ENCODE assay signal across 2 cellular contexts in the genomic region with DNA sequence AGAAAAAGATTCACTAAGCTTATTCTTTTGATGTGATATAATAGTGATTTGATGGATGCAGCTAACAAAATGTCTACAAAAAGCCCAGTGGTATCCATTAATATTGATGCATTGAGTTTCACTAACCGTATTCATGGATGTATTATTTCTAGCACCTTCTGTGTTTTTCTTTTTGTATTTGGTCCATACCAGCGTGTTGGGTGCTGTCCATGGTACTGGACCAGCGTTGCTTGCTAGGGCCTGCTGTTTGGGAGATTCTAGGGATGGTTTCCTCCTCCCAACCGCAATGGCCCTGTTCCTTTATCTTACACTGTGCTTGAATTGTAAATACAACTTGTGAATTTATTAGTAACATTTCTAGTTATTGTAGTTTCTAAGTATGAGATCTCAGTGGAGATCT.
TF ChIP-seq lines count a peak whose summit lies in the region.

No MANE protein-coding gene starts in this region.

TF ChIP-seq in GM23338, 12 proteins besides CTCF, POLR2A, EP300 and RAD21:
- TF ChIP-seq CREB1 (CRISPR knock-in tag; IDR thresholded peaks at IDR 0.05; ENCODE audit: low read depth): no peak
- TF ChIP-seq, protein P1, sequence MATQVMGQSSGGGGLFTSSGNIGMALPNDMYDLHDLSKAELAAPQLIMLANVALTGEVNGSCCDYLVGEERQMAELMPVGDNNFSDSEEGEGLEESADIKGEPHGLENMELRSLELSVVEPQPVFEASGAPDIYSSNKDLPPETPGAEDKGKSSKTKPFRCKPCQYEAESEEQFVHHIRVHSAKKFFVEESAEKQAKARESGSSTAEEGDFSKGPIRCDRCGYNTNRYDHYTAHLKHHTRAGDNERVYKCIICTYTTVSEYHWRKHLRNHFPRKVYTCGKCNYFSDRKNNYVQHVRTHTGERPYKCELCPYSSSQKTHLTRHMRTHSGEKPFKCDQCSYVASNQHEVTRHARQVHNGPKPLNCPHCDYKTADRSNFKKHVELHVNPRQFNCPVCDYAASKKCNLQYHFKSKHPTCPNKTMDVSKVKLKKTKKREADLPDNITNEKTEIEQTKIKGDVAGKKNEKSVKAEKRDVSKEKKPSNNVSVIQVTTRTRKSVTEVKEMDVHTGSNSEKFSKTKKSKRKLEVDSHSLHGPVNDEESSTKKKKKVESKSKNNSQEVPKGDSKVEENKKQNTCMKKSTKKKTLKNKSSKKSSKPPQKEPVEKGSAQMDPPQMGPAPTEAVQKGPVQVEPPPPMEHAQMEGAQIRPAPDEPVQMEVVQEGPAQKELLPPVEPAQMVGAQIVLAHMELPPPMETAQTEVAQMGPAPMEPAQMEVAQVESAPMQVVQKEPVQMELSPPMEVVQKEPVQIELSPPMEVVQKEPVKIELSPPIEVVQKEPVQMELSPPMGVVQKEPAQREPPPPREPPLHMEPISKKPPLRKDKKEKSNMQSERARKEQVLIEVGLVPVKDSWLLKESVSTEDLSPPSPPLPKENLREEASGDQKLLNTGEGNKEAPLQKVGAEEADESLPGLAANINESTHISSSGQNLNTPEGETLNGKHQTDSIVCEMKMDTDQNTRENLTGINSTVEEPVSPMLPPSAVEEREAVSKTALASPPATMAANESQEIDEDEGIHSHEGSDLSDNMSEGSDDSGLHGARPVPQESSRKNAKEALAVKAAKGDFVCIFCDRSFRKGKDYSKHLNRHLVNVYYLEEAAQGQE (IDR thresholded peaks at IDR 0.05; ENCODE audit: unreplicated experiment): peak; percentile 96
- no peak for TF ChIP-seq JUNB (IDR thresholded peaks at IDR 0.05; ENCODE audit: unreplicated experiment)
- TF ChIP-seq STAT1 (IDR thresholded peaks at IDR 0.05; ENCODE audit: unreplicated experiment): no peak

TF ChIP-seq in H1, 55 proteins besides CTCF, POLR2A, EP300 and RAD21:
- TF ChIP-seq HDAC6 (IDR thresholded peaks at IDR 0.05; ENCODE audit: low read depth, low read length) (no peak), SIN3A (conservative IDR thresholded peaks at IDR 0.05 in 1 of 2, IDR thresholded peaks at IDR 0.05 in 1 of 2; ENCODE audit: low read depth in 1 of 2, low read length in 2 of 2) (peak in 1 of 2 experiments; percentile 56; a peak in 1 of 4 replicates)
- TF ChIP-seq, protein P2, sequence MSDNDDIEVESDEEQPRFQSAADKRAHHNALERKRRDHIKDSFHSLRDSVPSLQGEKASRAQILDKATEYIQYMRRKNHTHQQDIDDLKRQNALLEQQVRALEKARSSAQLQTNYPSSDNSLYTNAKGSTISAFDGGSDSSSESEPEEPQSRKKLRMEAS (IDR thresholded peaks at IDR 0.05): peak; percentile 32; the same call in 1 of the 2 replicates
